ENCODE assay signal across 14 cellular contexts in the genomic region with DNA sequence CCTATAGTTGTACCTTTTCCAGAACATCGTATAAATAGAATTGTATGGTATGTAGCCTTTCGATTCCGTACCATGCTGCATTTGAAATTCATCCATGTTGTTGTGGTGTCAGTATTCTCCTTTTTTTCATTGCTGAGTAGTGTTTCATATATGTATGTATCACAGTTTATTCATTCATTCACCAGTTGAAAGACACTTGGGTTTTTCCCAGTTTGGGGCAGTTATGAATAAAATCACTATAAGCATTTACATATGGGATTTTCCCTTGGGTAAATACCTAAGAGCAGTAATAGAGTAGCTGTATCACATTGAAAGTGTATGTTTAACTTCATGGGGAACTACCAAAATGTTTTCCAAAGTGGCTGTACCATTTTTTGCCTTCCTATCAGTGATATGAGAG. TPM values are rescaled to one million over a fixed set of nuclear protein-coding genes. Genes with fewer than 3 reads are reported as not detected.
DNase-seq lines count a peak whose midpoint lies in the region; ATAC-seq, FAIRE-seq and TF ChIP-seq lines count a peak whose summit lies in the region.
"Had no signal": no experiment of that assay in that cellular context is flagged by ENCODE, and none has a peak within 500 bp of the region (broad histone marks: within the 10 kb centered on the region; RNA-seq: fewer than 3 reads in every experiment).

No MANE protein-coding gene starts in this region.

- no peak overlapping the region for H2AFZ ChIP-seq in GM12878 (ENCODE audit: control insufficient read depth, low read depth, low read length)
- H2AFZ ChIP-seq: GM23248 had no signal

- H3K4me1 ChIP-seq in GM12878 (ENCODE audit: control insufficient read depth, insufficient read depth, low read length), result peaks cover 7% of the 10 kb centered on the region; the same call in 1 of the 2 replicates

- SMC1A ChIA-PET in GM12878 (lab: Charles Lee; ENCODE audit: uncharacterized antibody, unreplicated experiment), result interaction anchor here (0.7 to 1.7 kb wide), 8 partner anchors 9 to 95 kb away, joined by 3 to 9 read pairs (median 4); no protein-coding TSS in a partner anchor

- peaks cover 1% of the 10 kb centered on the region for H3K9me3 ChIP-seq in GM12878 (replicated peaks; ENCODE audit: control insufficient read depth, insufficient read depth, low read length)
- H3K9me3 ChIP-seq: mucosa of descending colon had no signal

- ATAC-seq in GM18870 (IDR thresholded peaks at IDR 0.05; ENCODE audit: unreplicated experiment) (peak; percentile 97), GM21381 (IDR thresholded peaks at IDR 0.05; ENCODE audit: unreplicated experiment) (peak; percentile 92), HG03025 (IDR thresholded peaks at IDR 0.05; ENCODE audit: low FRiP score, unreplicated experiment) (peak; percentile 68), GM12878 (peak; percentile 97)
- ATAC-seq: mucosa of descending colon, SK-N-SH treated with all-trans-retinoic acid at 6 μM for 48 hours had no signal

- H3K9ac ChIP-seq in GM12878 (ENCODE audit: control insufficient read depth, insufficient read depth, low read length), result no peak overlapping the region
- H3K9ac ChIP-seq: GM23248 had no signal

- intact Hi-C loops in GM12878 (cut with micrococcal nuclease; ENCODE audit: unreplicated experiment), result no loop called here

- POLR2A ChIA-PET in GM12878 (lab: Charles Lee), result interaction anchor here (0.6 to 1.8 kb wide), 4 partner anchors 10 to 95 kb away, joined by 3 to 10 read pairs (median 6); no protein-coding TSS in a partner anchor

- peak in 1 of 2 experiments; percentile 71; a peak in 1 of 4 replicates for TF ChIP-seq EP300 in GM12878 (IDR thresholded peaks at IDR 0.05; ENCODE audit: borderline replicate concordance in 1 of 2, control insufficient read depth in 1 of 2, low read depth in 2 of 2, low read length in 2 of 2)

- peak overlapping the region; percentile 30; the same call in 1 of the 2 replicates for H3K4me2 ChIP-seq in GM12878 (ENCODE audit: control insufficient read depth, insufficient read depth)

- RAD21 ChIA-PET in GM12878 (lab: Charles Lee; ENCODE audit: unreplicated experiment), result interaction anchor here (1.1 to 2.2 kb wide), 3 partner anchors 9 to 15 kb away, joined by 3 to 14 read pairs (median 4); no protein-coding TSS in a partner anchor

- no peak for TF ChIP-seq POLR2A in GM12878 (IDR thresholded peaks at IDR 0.05; ENCODE audit: low read depth, low read length)

- FAIRE-seq in GM12878 (lab: Jason Lieb, UNC), result peak; percentile 93

- no TSS peak for BruUV-seq in GM12878 (replicated peaks; lab: Mats Ljungman, UMichigan)

- no peak for TF ChIP-seq RAD21 in GM12878 (IDR thresholded peaks at IDR 0.05; ENCODE audit: insufficient read depth, low read depth, low read length)

- CTCF ChIA-PET in GM12878 (lab: Yijun Ruan, JAX), result interaction anchor here (0.8 to 1.6 kb wide), 2 partner anchors 9 to 42 kb away, joined by 3 to 7 read pairs; no protein-coding TSS in a partner anchor

- in situ Hi-C loops in GM12878 (cut with MboI), result no loop called here

- WGBS in GM12878 (ENCODE audit: insufficient coverage, insufficient replicate concordance, low lambda C conversion rate, missing lambda C conversion rate), result 42% methylated on average over 3 of the region's 3 CpGs

- no peaks in the 10 kb centered on the region; the same call in 1 of the 2 replicates for H3K79me2 ChIP-seq in GM12878 (ENCODE audit: control insufficient read depth, insufficient read depth, low read length)

- H3K27ac ChIP-seq in GM12878 (ENCODE audit: control insufficient read depth, insufficient read depth), result peak overlapping the region; percentile 56
- H3K27ac ChIP-seq: GM23248 had no signal

- no peaks in the 10 kb centered on the region for H3K27me3 ChIP-seq in GM12878 (replicated peaks in 1 of 2; ENCODE audit: control insufficient read depth in 2 of 2, insufficient read depth in 2 of 2, low read length in 1 of 2)

- H4K20me1 ChIP-seq in GM12878 (ENCODE audit: control insufficient read depth, insufficient read depth), result no peaks in the 10 kb centered on the region

- peak; percentile 59 for DNase-seq in GM12878 (ENCODE audit: low read depth, low spot score)
- no peak for DNase-seq in iPS-NIHi11 (ENCODE audit: low spot score)
- no peak for DNase-seq in T-helper 2 cell
- no peak for DNase-seq in NCI-H1436 (lab: John Stamatoyannopoulos, UW)
- DNase-seq: activated CD8-positive, alpha-beta memory T cell treated with anti-CD3 and anti-CD28 coated beads for 24 hours; DMS153; GM23248; KBM-7; mucosa of descending colon; NCI-H526 treated with DMSO at 0.1 percent for 48 hours had no signal

- no peak overlapping the region for H3K4me3 ChIP-seq in GM12878
- H3K4me3 ChIP-seq: GM23248, mucosa of descending colon had no signal

- no peaks in the 10 kb centered on the region; a peak in 1 of 4 replicates for H3K36me3 ChIP-seq in GM12878 (ENCODE audit: control insufficient read depth in 2 of 2, insufficient read depth in 2 of 2, low read length in 1 of 2)

- no peak for TF ChIP-seq CTCF in GM12878 (IDR thresholded peaks at IDR 0.05 in 2 of 3, conservative IDR thresholded peaks at IDR 0.05 in 1 of 3; ENCODE audit: control insufficient read depth in 2 of 3, extremely low read depth in 1 of 3, insufficient read depth in 1 of 3, low read depth in 3 of 3, low read length in 3 of 3)

TF ChIP-seq in GM12878, 131 proteins besides CTCF, POLR2A, EP300 and RAD21 (continues in another document):
- TF ChIP-seq, protein P1, sequence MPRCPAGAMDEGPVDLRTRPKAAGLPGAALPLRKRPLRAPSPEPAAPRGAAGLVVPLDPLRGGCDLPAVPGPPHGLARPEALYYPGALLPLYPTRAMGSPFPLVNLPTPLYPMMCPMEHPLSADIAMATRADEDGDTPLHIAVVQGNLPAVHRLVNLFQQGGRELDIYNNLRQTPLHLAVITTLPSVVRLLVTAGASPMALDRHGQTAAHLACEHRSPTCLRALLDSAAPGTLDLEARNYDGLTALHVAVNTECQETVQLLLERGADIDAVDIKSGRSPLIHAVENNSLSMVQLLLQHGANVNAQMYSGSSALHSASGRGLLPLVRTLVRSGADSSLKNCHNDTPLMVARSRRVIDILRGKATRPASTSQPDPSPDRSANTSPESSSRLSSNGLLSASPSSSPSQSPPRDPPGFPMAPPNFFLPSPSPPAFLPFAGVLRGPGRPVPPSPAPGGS (IDR thresholded peaks at IDR 0.05; ENCODE audit: borderline replicate concordance, insufficient read depth, low read depth, low read length, poor library complexity, severe bottlenecking), result peak; percentile 48
- no peak for TF ChIP-seq MEF2B (IDR thresholded peaks at IDR 0.05; ENCODE audit: partially characterized antibody, poor library complexity, severe bottlenecking)
- TF ChIP-seq BRCA1 (IDR thresholded peaks at IDR 0.05; ENCODE audit: low read depth, low read length), result no peak
- peak; percentile 89 for TF ChIP-seq POU2F2 (IDR thresholded peaks at IDR 0.05; ENCODE audit: borderline replicate concordance, low read depth, low read length)
- TF ChIP-seq, protein P2, sequence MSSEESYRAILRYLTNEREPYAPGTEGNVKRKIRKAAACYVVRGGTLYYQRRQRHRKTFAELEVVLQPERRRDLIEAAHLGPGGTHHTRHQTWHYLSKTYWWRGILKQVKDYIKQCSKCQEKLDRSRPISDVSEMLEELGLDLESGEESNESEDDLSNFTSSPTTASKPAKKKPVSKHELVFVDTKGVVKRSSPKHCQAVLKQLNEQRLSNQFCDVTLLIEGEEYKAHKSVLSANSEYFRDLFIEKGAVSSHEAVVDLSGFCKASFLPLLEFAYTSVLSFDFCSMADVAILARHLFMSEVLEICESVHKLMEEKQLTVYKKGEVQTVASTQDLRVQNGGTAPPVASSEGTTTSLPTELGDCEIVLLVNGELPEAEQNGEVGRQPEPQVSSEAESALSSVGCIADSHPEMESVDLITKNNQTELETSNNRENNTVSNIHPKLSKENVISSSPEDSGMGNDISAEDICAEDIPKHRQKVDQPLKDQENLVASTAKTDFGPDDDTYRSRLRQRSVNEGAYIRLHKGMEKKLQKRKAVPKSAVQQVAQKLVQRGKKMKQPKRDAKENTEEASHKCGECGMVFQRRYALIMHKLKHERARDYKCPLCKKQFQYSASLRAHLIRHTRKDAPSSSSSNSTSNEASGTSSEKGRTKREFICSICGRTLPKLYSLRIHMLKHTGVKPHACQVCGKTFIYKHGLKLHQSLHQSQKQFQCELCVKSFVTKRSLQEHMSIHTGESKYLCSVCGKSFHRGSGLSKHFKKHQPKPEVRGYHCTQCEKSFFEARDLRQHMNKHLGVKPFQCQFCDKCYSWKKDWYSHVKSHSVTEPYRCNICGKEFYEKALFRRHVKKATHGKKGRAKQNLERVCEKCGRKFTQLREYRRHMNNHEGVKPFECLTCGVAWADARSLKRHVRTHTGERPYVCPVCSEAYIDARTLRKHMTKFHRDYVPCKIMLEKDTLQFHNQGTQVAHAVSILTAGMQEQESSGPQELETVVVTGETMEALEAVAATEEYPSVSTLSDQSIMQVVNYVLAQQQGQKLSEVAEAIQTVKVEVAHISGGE (CRISPR knock-in tag; IDR thresholded peaks at IDR 0.05), result no peak
- TF ChIP-seq KDM1A (IDR thresholded peaks at IDR 0.05; ENCODE audit: borderline replicate concordance), result no peak
- TF ChIP-seq SUZ12 (IDR thresholded peaks at IDR 0.05; ENCODE audit: unreplicated experiment), result no peak
- no peak for TF ChIP-seq SMAD5 (IDR thresholded peaks at IDR 0.05; ENCODE audit: low read depth)
- no peak for TF ChIP-seq SRF (IDR thresholded peaks at IDR 0.05; ENCODE audit: low read depth in 2 of 2, low read length in 2 of 2)

RNA-seq across cellular contexts. Expression of a gene that starts 16.1 kb away (rescaled TPM):
- 108 and 128 TPM in 2 replicates for total RNA-seq in GM12878 (2013; cell fraction: nucleolus; rRNA removed)
- total RNA-seq in GM12878 (2014; rRNA removed) (9.0 and 9.3 TPM in 2 replicates), GM12878 (2014; rRNA removed; fragmentation: Illumina TruSeq; extraction: Trizol) (15.6 and 18.8 TPM in 2 replicates), GM12878 (2021) (9.6 and 11.9 TPM in 2 replicates)
- 2.9 TPM for polyA plus RNA-seq in GM12878 (2011; ENCODE audit: low read depth)
- polyA plus RNA-seq in GM12878 (2011; rRNA removed) (11.6 and 22.0 TPM in 2 replicates), GM12878 (2014; fragmentation: Illumina TruSeq; extraction: Trizol) (12.7 and 15.9 TPM in 2 replicates), GM12878 (2014; fragmentation: Nextera tagmentation; extraction: Ambion mirVana) (1 to 10 TPM; 3.6 to 5.5 TPM), GM12878 (2014; rRNA removed) (5.7 and 6.7 TPM in 2 replicates), GM12878 (2016; fragmentation: Nextera tagmentation; extraction: Ambion mirVana) (10 to 100 TPM in 1 of 2 experiments, 1 to 10 TPM in 1; 9.6 to 11.6 TPM)
- polyA plus RNA-seq in GM12878 (2011; cell fraction: cytosol; rRNA removed), result 3.5 and 4.1 TPM in 2 replicates
- 12.5 and 16.1 TPM in 2 replicates for polyA plus RNA-seq in GM12878 (2011; cell fraction: nucleus; rRNA removed)
- polyA plus RNA-seq in GM12878 (2012), result 5.9 and 6.6 TPM in 2 replicates
- 14.5 and 14.6 TPM in 2 replicates for polyA minus RNA-seq in GM12878 (2011; rRNA and poly(A)+ RNA removed)
- 3.2 and 5.7 TPM in 2 replicates for polyA minus RNA-seq in GM12878 (2011; cell fraction: cytosol; rRNA and poly(A)+ RNA removed)
- 18.6 and 19.5 TPM in 2 replicates for polyA minus RNA-seq in GM12878 (2011; cell fraction: nucleus; rRNA and poly(A)+ RNA removed)
